ENCODE assay signal across 1 cellular context in the genomic region with DNA sequence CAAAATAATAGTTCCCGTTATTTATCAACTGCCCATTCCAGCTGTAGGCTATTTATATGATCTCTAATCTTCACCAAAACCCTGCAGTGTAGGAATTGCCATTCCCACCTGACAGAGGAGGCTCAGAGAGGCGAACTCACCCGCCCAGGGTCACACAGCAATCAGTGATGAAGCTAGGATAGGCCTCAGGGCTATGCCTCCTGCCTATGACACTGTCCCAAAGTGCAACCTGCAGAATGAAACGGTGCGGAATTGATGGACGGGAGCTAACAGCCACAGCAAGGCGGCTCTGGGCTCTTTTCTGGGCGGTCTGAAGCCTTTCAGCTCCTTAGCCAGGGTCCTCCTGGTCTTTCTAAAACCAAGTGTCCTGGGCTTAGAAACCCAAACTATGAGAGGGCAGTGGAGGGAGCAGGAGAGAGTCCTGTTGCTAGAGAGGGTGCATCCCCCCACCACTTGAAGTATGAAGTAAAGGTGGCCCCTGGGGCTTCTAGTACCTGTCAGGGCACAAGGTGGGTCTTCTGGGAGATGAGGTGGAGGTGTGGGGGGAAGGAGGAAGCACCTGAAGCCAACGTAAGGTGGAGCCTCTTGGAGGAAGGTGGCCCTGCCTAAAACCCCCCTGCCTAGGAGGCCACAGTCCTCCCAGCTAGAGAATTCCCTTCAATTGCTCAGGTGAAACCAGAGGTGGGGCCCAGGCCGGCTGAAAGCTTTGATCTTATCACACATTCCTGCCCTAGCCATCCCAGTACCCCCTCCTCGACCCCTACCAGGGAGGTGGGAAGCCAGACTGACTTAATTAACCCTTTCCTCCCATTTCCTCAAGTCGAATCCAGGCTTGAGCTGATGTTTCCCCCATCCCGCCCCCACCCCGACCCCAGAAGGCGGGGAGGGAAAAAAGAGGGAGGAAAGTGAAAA.
A peak's percentile ranks its signal among the peaks of the same experiment; 100 is the strongest.
TF ChIP-seq lines count a peak whose summit lies in the region.

No MANE protein-coding gene starts in this region.

TF ChIP-seq in HepG2, 621 proteins besides CTCF, POLR2A, EP300 and RAD21 (continued from another document and continues in another):
- TF ChIP-seq, protein P1, sequence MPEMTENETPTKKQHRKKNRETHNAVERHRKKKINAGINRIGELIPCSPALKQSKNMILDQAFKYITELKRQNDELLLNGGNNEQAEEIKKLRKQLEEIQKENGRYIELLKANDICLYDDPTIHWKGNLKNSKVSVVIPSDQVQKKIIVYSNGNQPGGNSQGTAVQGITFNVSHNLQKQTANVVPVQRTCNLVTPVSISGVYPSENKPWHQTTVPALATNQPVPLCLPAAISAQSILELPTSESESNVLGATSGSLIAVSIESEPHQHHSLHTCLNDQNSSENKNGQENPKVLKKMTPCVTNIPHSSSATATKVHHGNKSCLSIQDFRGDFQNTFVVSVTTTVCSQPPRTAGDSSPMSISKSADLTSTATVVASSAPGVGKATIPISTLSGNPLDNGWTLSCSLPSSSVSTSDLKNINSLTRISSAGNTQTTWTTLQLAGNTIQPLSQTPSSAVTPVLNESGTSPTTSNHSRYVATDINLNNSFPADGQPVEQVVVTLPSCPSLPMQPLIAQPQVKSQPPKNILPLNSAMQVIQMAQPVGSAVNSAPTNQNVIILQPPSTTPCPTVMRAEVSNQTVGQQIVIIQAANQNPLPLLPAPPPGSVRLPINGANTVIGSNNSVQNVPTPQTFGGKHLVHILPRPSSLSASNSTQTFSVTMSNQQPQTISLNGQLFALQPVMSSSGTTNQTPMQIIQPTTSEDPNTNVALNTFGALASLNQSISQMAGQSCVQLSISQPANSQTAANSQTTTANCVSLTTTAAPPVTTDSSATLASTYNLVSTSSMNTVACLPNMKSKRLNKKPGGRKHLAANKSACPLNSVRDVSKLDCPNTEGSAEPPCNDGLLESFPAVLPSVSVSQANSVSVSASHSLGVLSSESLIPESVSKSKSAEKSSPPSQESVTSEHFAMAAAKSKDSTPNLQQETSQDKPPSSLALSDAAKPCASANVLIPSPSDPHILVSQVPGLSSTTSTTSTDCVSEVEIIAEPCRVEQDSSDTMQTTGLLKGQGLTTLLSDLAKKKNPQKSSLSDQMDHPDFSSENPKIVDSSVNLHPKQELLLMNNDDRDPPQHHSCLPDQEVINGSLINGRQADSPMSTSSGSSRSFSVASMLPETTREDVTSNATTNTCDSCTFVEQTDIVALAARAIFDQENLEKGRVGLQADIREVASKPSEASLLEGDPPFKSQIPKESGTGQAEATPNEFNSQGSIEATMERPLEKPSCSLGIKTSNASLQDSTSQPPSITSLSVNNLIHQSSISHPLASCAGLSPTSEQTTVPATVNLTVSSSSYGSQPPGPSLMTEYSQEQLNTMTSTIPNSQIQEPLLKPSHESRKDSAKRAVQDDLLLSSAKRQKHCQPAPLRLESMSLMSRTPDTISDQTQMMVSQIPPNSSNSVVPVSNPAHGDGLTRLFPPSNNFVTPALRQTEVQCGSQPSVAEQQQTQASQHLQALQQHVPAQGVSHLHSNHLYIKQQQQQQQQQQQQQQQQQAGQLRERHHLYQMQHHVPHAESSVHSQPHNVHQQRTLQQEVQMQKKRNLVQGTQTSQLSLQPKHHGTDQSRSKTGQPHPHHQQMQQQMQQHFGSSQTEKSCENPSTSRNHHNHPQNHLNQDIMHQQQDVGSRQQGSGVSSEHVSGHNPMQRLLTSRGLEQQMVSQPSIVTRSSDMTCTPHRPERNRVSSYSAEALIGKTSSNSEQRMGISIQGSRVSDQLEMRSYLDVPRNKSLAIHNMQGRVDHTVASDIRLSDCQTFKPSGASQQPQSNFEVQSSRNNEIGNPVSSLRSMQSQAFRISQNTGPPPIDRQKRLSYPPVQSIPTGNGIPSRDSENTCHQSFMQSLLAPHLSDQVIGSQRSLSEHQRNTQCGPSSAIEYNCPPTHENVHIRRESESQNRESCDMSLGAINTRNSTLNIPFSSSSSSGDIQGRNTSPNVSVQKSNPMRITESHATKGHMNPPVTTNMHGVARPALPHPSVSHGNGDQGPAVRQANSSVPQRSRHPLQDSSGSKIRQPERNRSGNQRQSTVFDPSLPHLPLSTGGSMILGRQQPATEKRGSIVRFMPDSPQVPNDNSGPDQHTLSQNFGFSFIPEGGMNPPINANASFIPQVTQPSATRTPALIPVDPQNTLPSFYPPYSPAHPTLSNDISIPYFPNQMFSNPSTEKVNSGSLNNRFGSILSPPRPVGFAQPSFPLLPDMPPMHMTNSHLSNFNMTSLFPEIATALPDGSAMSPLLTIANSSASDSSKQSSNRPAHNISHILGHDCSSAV (CRISPR knock-in tag; IDR thresholded peaks at IDR 0.05; ENCODE audit: borderline replicate concordance) = no peak
- TF ChIP-seq ZBTB7A (CRISPR knock-in tag; IDR thresholded peaks at IDR 0.05) (peak; percentile 68; the same call in 1 of the 2 replicates), KDM6A (CRISPR knock-in tag; IDR thresholded peaks at IDR 0.05; ENCODE audit: low read depth) (no peak), CHCHD3 (CRISPR knock-in tag; IDR thresholded peaks at IDR 0.05) (no peak), ZNF703 (CRISPR knock-in tag; IDR thresholded peaks at IDR 0.05; ENCODE audit: borderline replicate concordance) (no peak), RORA (CRISPR knock-in tag; IDR thresholded peaks at IDR 0.05) (no peak), ZNF552 (CRISPR knock-in tag; IDR thresholded peaks at IDR 0.05; ENCODE audit: borderline replicate concordance) (no peak), ZNF768 (CRISPR knock-in tag; IDR thresholded peaks at IDR 0.05) (peak; percentile 100), DMAP1 (CRISPR knock-in tag; IDR thresholded peaks at IDR 0.05) (no peak), ZNF274 (CRISPR knock-in tag; IDR thresholded peaks at IDR 0.05) (no peak), RARG (CRISPR knock-in tag; IDR thresholded peaks at IDR 0.05; ENCODE audit: low read depth) (no peak), RXRA (CRISPR knock-in tag; IDR thresholded peaks at IDR 0.05) (peak; percentile 57; the same call in 1 of the 2 replicates), MTF1 (CRISPR knock-in tag; IDR thresholded peaks at IDR 0.05) (no peak), TOE1 (CRISPR knock-in tag; IDR thresholded peaks at IDR 0.05) (no peak), PAWR (CRISPR knock-in tag; IDR thresholded peaks at IDR 0.05; ENCODE audit: borderline replicate concordance) (no peak), ZMYM3 (CRISPR knock-in tag; IDR thresholded peaks at IDR 0.05) (peak; percentile 18; the same call in 1 of the 2 replicates), NR2F6 (IDR thresholded peaks at IDR 0.05) (peak; percentile 69), NR2F6 (CRISPR knock-in tag; IDR thresholded peaks at IDR 0.05) (peak; percentile 75; the same call in 1 of the 2 replicates), ZNF670 (CRISPR knock-in tag; IDR thresholded peaks at IDR 0.05; ENCODE audit: borderline replicate concordance) (no peak), ERF (CRISPR knock-in tag; IDR thresholded peaks at IDR 0.05) (0 out of 2 replicates have a peak, but pooled peaks have one; percentile 7), FOXK1 (CRISPR knock-in tag; IDR thresholded peaks at IDR 0.05; ENCODE audit: borderline replicate concordance, low read depth) (no peak), ZFAT (CRISPR knock-in tag; conservative IDR thresholded peaks at IDR 0.05) (no peak), PTBP1 (IDR thresholded peaks at IDR 0.05; ENCODE audit: low read depth, low read length, poor library complexity, severe bottlenecking) (no peak), CC2D1A (CRISPR knock-in tag; IDR thresholded peaks at IDR 0.05) (no peak), SIX1 (CRISPR knock-in tag; IDR thresholded peaks at IDR 0.05; ENCODE audit: borderline replicate concordance) (peak; percentile 59; the same call in 1 of the 2 replicates), KLF16 (CRISPR knock-in tag; IDR thresholded peaks at IDR 0.05) (no peak), KLF6 (CRISPR knock-in tag; IDR thresholded peaks at IDR 0.05) (no peak), FOSL1 (CRISPR knock-in tag; IDR thresholded peaks at IDR 0.05; ENCODE audit: borderline replicate concordance) (no peak), TARDBP (CRISPR knock-in tag; IDR thresholded peaks at IDR 0.05) (no peak), NCOA1 (CRISPR knock-in tag; IDR thresholded peaks at IDR 0.05) (no peak), ESRRA (CRISPR knock-in tag; IDR thresholded peaks at IDR 0.05; ENCODE audit: low read depth) (no peak), HOXA3 (CRISPR knock-in tag; IDR thresholded peaks at IDR 0.05) (0 out of 2 replicates have a peak, but pooled peaks have one; percentile 14), PRMT3 (CRISPR knock-in tag; IDR thresholded peaks at IDR 0.05; ENCODE audit: borderline replicate concordance, low read depth) (no peak), TBX2 (CRISPR knock-in tag; IDR thresholded peaks at IDR 0.05; ENCODE audit: borderline replicate concordance) (peak; percentile 96), ZNF251 (CRISPR knock-in tag; IDR thresholded peaks at IDR 0.05) (no peak), SOX5 (CRISPR knock-in tag; IDR thresholded peaks at IDR 0.05; ENCODE audit: borderline replicate concordance) (peak; percentile 20; the same call in 1 of the 2 replicates), ZNF564 (CRISPR knock-in tag; IDR thresholded peaks at IDR 0.05) (0 out of 2 replicates have a peak, but pooled peaks have one; percentile 35), ZNF296 (CRISPR knock-in tag; conservative IDR thresholded peaks at IDR 0.05) (no peak), TEAD3 (CRISPR knock-in tag; optimal IDR thresholded peaks at IDR 0.05; ENCODE audit: borderline replicate concordance) (peak; percentile 90), ZNF557 (CRISPR knock-in tag; IDR thresholded peaks at IDR 0.05) (no peak), DR1 (CRISPR knock-in tag; IDR thresholded peaks at IDR 0.05) (no peak), ZNF790 (CRISPR knock-in tag; IDR thresholded peaks at IDR 0.05; ENCODE audit: borderline replicate concordance) (no peak), TBL1XR1 (IDR thresholded peaks at IDR 0.05; ENCODE audit: borderline replicate concordance, low read length, partially characterized antibody) (no peak), U2AF1 (optimal IDR thresholded peaks at IDR 0.05; ENCODE audit: low read depth, low read length) (no peak), ZNF616 (CRISPR knock-in tag; IDR thresholded peaks at IDR 0.05; ENCODE audit: low read depth) (no peak), MAFF (IDR thresholded peaks at IDR 0.05; ENCODE audit: low read depth, low read length) (no peak), ZNF773 (CRISPR knock-in tag; IDR thresholded peaks at IDR 0.05; ENCODE audit: borderline replicate concordance) (no peak), BRD4 (CRISPR knock-in tag; IDR thresholded peaks at IDR 0.05) (no peak), ZNF75D (CRISPR knock-in tag; IDR thresholded peaks at IDR 0.05; ENCODE audit: borderline replicate concordance) (no peak), ZEB1 (IDR thresholded peaks at IDR 0.05; ENCODE audit: insufficient replicate concordance, low read depth) (peak; percentile 92), NFATC3 (CRISPR knock-in tag; IDR thresholded peaks at IDR 0.05) (no peak), KDM4B (CRISPR knock-in tag; IDR thresholded peaks at IDR 0.05) (no peak), KDM2A (CRISPR knock-in tag; IDR thresholded peaks at IDR 0.05; ENCODE audit: borderline replicate concordance, low read depth) (peak; percentile 27; the same call in 1 of the 2 replicates), ZFX (CRISPR knock-in tag; IDR thresholded peaks at IDR 0.05; ENCODE audit: low read depth) (peak; percentile 30; the same call in 1 of the 2 replicates), CREM (IDR thresholded peaks at IDR 0.05) (peak; percentile 41; the same call in 1 of the 2 replicates), CREM (CRISPR knock-in tag; IDR thresholded peaks at IDR 0.05) (no peak), ZNF788 (CRISPR knock-in tag; IDR thresholded peaks at IDR 0.05; ENCODE audit: borderline replicate concordance) (0 out of 2 replicates have a peak, but pooled peaks have one; percentile 29)
- TF ChIP-seq, protein P2, sequence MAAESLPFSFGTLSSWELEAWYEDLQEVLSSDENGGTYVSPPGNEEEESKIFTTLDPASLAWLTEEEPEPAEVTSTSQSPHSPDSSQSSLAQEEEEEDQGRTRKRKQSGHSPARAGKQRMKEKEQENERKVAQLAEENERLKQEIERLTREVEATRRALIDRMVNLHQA (CRISPR knock-in tag; IDR thresholded peaks at IDR 0.05) = no peak
- TF ChIP-seq, protein P3, sequence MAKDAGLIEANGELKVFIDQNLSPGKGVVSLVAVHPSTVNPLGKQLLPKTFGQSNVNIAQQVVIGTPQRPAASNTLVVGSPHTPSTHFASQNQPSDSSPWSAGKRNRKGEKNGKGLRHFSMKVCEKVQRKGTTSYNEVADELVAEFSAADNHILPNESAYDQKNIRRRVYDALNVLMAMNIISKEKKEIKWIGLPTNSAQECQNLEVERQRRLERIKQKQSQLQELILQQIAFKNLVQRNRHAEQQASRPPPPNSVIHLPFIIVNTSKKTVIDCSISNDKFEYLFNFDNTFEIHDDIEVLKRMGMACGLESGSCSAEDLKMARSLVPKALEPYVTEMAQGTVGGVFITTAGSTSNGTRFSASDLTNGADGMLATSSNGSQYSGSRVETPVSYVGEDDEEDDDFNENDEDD (CRISPR knock-in tag; IDR thresholded peaks at IDR 0.05; ENCODE audit: borderline replicate concordance) = no peak
- TF ChIP-seq, protein P4, sequence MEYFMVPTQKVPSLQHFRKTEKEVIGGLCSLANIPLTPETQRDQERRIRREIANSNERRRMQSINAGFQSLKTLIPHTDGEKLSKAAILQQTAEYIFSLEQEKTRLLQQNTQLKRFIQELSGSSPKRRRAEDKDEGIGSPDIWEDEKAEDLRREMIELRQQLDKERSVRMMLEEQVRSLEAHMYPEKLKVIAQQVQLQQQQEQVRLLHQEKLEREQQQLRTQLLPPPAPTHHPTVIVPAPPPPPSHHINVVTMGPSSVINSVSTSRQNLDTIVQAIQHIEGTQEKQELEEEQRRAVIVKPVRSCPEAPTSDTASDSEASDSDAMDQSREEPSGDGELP (IDR thresholded peaks at IDR 0.05; ENCODE audit: borderline replicate concordance, low read depth) = peak; percentile 81; the same call in 1 of the 2 replicates
- TF ChIP-seq, protein P5, sequence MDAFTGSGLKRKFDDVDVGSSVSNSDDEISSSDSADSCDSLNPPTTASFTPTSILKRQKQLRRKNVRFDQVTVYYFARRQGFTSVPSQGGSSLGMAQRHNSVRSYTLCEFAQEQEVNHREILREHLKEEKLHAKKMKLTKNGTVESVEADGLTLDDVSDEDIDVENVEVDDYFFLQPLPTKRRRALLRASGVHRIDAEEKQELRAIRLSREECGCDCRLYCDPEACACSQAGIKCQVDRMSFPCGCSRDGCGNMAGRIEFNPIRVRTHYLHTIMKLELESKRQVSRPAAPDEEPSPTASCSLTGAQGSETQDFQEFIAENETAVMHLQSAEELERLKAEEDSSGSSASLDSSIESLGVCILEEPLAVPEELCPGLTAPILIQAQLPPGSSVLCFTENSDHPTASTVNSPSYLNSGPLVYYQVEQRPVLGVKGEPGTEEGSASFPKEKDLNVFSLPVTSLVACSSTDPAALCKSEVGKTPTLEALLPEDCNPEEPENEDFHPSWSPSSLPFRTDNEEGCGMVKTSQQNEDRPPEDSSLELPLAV (CRISPR knock-in tag; conservative IDR thresholded peaks at IDR 0.05; ENCODE audit: low read depth) = no peak
- TF ChIP-seq, protein P6, sequence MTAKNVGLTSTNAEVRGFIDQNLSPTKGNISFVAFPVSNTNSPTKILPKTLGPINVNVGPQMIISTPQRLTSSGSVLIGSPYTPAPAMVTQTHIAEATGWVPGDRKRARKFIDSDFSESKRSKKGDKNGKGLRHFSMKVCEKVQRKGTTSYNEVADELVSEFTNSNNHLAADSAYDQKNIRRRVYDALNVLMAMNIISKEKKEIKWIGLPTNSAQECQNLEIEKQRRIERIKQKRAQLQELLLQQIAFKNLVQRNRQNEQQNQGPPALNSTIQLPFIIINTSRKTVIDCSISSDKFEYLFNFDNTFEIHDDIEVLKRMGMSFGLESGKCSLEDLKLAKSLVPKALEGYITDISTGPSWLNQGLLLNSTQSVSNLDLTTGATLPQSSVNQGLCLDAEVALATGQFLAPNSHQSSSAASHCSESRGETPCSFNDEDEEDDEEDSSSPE (CRISPR knock-in tag; IDR thresholded peaks at IDR 0.05) = no peak
